10 cellular contexts compared by ENCODE assay signal in genomic region chr2:128442053-128442751, GRCh38.
DNase-seq lines count a peak whose midpoint lies in the region; ATAC-seq, FAIRE-seq and TF ChIP-seq lines count a peak whose summit lies in the region.
"Had no signal": no experiment of that assay in that cellular context is flagged by ENCODE, and none has a peak within 500 bp of the region (broad histone marks: within the 10 kb centered on the region; RNA-seq: fewer than 3 reads in every experiment).

No MANE protein-coding gene starts in this region.

- no peak for TF ChIP-seq POLR2A in K562 (conservative IDR thresholded peaks at IDR 0.05)
- no peak for TF ChIP-seq POLR2A in lower leg skin (IDR thresholded peaks at IDR 0.05)

- peak overlapping the region; percentile 65 for H2AFZ ChIP-seq in K562 (ENCODE audit: low read depth, low read length)

- H3K27me3 ChIP-seq in K562 (ENCODE audit: control insufficient read depth in 2 of 2, insufficient read depth in 2 of 2, low read length in 2 of 2) = peaks cover 0 to 18% of the 10 kb centered on the region in 2 experiments; a peak in 2 of 5 replicates

- no peak overlapping the region for H3K4me3 ChIP-seq in K562
- H3K4me3 ChIP-seq in lower leg skin (ENCODE audit: low read depth, poor library complexity, severe bottlenecking) = no peak overlapping the region

- H3K79me2 ChIP-seq in K562 (ENCODE audit: control insufficient read depth, insufficient read depth, low read length) = no peaks in the 10 kb centered on the region

- POLR2A ChIA-PET in K562 (lab: Yijun Ruan, JAX) = no interaction called here

- no peak for FAIRE-seq in K562 (lab: Jason Lieb, UNC)
- FAIRE-seq: bronchial epithelial cell had no signal

- peak overlapping the region; percentile 68; the same call in 2 of the 3 replicates for H3K27ac ChIP-seq in K562 (ENCODE audit: extremely low read depth, low read depth, low read length)

- ATAC-seq in Right ventricle myocardium superior (ENCODE audit: poor library complexity) = no peak
- ATAC-seq in Right ventricle myocardium inferior = no peak
- ATAC-seq in K562 = 0 out of 3 replicates have a peak, but pooled peaks have one; percentile 13
- ATAC-seq in GM21786 (IDR thresholded peaks at IDR 0.05; ENCODE audit: unreplicated experiment) = no peak

- CTCF ChIA-PET in K562 (lab: Yijun Ruan, JAX; ENCODE audit: low intra/inter-chr PET ratio) = no interaction called here

- peak; percentile 71 for DNase-seq in Right ventricle myocardium superior
- no peak for DNase-seq in Right ventricle myocardium inferior (ENCODE audit: missing footprints)
- DNase-seq in K562 (ENCODE audit: extremely low read depth in 1 of 4, low spot score in 3 of 4) = peak in 1 of 4 experiments; percentile 19
- DNase-seq in lower leg skin (ENCODE audit: low spot score in 2 of 2) = peak; percentile 29 to 86
- DNase-seq in nucleus accumbens (lab: John Stamatoyannopoulos, UW) = no peak
- DNase-seq in stimulated activated CD4-positive, alpha-beta T cell treated with anti-CD3 and anti-CD28 coated beads, Interleukin-4, amount 100 ng/mL, for 24 hours = no peak
- no peak for DNase-seq in stimulated activated CD4-positive, alpha-beta T cell treated with anti-CD3 and anti-CD28 coated beads, Interleukin-1b, Interleukin-23, amount 100 ng/mL, for 48 hours
- DNase-seq: MM.1S had no signal

- intact Hi-C loops in Right ventricle myocardium superior (cut with DNase I) (no loop called here), Right ventricle myocardium inferior (cut with DNase I) (loop anchor here (5.0 kb wide), 2 partner anchors 95 to 115 kb away; no protein-coding TSS in a partner anchor), K562 (cut with micrococcal nuclease) (no loop called here), lower leg skin (cut with DNase I; ENCODE audit: low total_unique reads) (no loop called here)

- H3K9me3 ChIP-seq in K562 (replicated peaks; ENCODE audit: control insufficient read depth, insufficient read depth, low read depth, low read length) = no peaks in the 10 kb centered on the region

- peaks cover 27 to 39% of the 10 kb centered on the region in 2 experiments for H3K4me1 ChIP-seq in K562 (replicated peaks in 1 of 2; ENCODE audit: control insufficient read depth in 2 of 2, insufficient read depth in 2 of 2, low read length in 2 of 2)

- in situ Hi-C loops in K562 (cut with MboI) = no loop called here

- H3K4me2 ChIP-seq in K562 (ENCODE audit: insufficient read depth, low read length) = peak overlapping the region; percentile 7; the same call in 1 of the 2 replicates

- no peak for TF ChIP-seq RAD21 in K562 (CRISPR knock-in tag; conservative IDR thresholded peaks at IDR 0.05 in 1 of 2, IDR thresholded peaks at IDR 0.05 in 1 of 2)

- no TSS peak for BruUV-seq in K562 (replicated peaks; lab: Mats Ljungman, UMichigan)

- no peak for TF ChIP-seq EP300 in K562 (IDR thresholded peaks at IDR 0.05; ENCODE audit: low read length)

- WGBS in K562 (ENCODE audit: insufficient coverage, low coverage, missing lambda C conversion rate) = 25% methylated on average over 8 of the region's 8 CpGs
- 62 to 71% methylated on average over 8 of the region's 8 CpGs for WGBS in lower leg skin, 2 donors

- peaks cover 4% of the 10 kb centered on the region for H3K9me1 ChIP-seq in K562 (ENCODE audit: control insufficient read depth, insufficient read depth, low read length)

- H3K36me3 ChIP-seq in K562 (ENCODE audit: control insufficient read depth, insufficient read depth, low read length) = no peaks in the 10 kb centered on the region

- TF ChIP-seq CTCF in K562 (IDR thresholded peaks at IDR 0.05 in 2 of 3, conservative IDR thresholded peaks at IDR 0.05 in 1 of 3; ENCODE audit: insufficient read depth in 2 of 3, low read depth in 1 of 3, low read length in 3 of 3) = no peak
- TF ChIP-seq CTCF in lower leg skin (IDR thresholded peaks at IDR 0.05) = no peak

- peak overlapping the region in 1 of 2 experiments; percentile 42; a peak in 1 of 4 replicates for H3K9ac ChIP-seq in K562 (ENCODE audit: insufficient read depth in 1 of 2, low read depth in 2 of 2, low read length in 2 of 2)

- H4K20me1 ChIP-seq in K562 (replicated peaks; ENCODE audit: control insufficient read depth, insufficient read depth, low read length) = no peaks in the 10 kb centered on the region

TF ChIP-seq in K562, 482 proteins besides CTCF, POLR2A, EP300 and RAD21 (continues in another document):
- peak in 1 of 2 experiments; percentile 62; a peak in 1 of 4 replicates for TF ChIP-seq ZNF639 (CRISPR knock-in tag; conservative IDR thresholded peaks at IDR 0.05 in 1 of 2, IDR thresholded peaks at IDR 0.05 in 1 of 2)
- TF ChIP-seq NR4A1 (CRISPR knock-in tag; IDR thresholded peaks at IDR 0.05) = no peak
- TF ChIP-seq NR4A1 (tag; IDR thresholded peaks at IDR 0.05) = peak; percentile 68; the same call in 1 of the 2 replicates
- no peak for TF ChIP-seq GTF2F1 (IDR thresholded peaks at IDR 0.05; ENCODE audit: low read depth, low read length)
- TF ChIP-seq BRF2 (IDR thresholded peaks at IDR 0.05; ENCODE audit: borderline replicate concordance, insufficient read depth, insufficient read length) = no peak
- TF ChIP-seq HLTF (IDR thresholded peaks at IDR 0.05) = no peak
- TF ChIP-seq ZBTB17 (CRISPR knock-in tag; IDR thresholded peaks at IDR 0.05) = peak; percentile 77
- 0 out of 2 replicates have a peak, but pooled peaks have one; percentile 68 for TF ChIP-seq ZBTB9 (CRISPR knock-in tag; IDR thresholded peaks at IDR 0.05)
- no peak for TF ChIP-seq RBBP5 (IDR thresholded peaks at IDR 0.05; ENCODE audit: borderline replicate concordance, insufficient read depth, low read length, poor library complexity, severe bottlenecking)
- TF ChIP-seq CXXC5 (CRISPR knock-in tag; IDR thresholded peaks at IDR 0.05) = 0 out of 2 replicates have a peak, but pooled peaks have one; percentile 6
- TF ChIP-seq CTBP1 (IDR thresholded peaks at IDR 0.05; ENCODE audit: borderline replicate concordance) = no peak
- TF ChIP-seq, protein P1, sequence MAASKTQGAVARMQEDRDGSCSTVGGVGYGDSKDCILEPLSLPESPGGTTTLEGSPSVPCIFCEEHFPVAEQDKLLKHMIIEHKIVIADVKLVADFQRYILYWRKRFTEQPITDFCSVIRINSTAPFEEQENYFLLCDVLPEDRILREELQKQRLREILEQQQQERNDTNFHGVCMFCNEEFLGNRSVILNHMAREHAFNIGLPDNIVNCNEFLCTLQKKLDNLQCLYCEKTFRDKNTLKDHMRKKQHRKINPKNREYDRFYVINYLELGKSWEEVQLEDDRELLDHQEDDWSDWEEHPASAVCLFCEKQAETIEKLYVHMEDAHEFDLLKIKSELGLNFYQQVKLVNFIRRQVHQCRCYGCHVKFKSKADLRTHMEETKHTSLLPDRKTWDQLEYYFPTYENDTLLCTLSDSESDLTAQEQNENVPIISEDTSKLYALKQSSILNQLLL (CRISPR knock-in tag; IDR thresholded peaks at IDR 0.05; ENCODE audit: borderline replicate concordance) = no peak
- no peak for TF ChIP-seq POLR2H (tag; IDR thresholded peaks at IDR 0.05; ENCODE audit: low read depth)
- peak in 1 of 2 experiments; percentile 47; a peak in 1 of 4 replicates for TF ChIP-seq FOXA3 (CRISPR knock-in tag; conservative IDR thresholded peaks at IDR 0.05 in 1 of 2, IDR thresholded peaks at IDR 0.05 in 1 of 2)
- TF ChIP-seq ZNF449 (CRISPR knock-in tag; IDR thresholded peaks at IDR 0.05) = 0 out of 2 replicates have a peak, but pooled peaks have one; percentile 49
- TF ChIP-seq NFXL1 (CRISPR knock-in tag; IDR thresholded peaks at IDR 0.05) = 0 out of 2 replicates have a peak, but pooled peaks have one; percentile 14
- no peak for TF ChIP-seq CHD1 (IDR thresholded peaks at IDR 0.05; ENCODE audit: low read length)
- TF ChIP-seq ILK (tag; IDR thresholded peaks at IDR 0.05; ENCODE audit: borderline replicate concordance, low read depth) = no peak

Comparison
In these comparisons a context has a peak if more than half of its experiments do, and no peak if none do; other contexts are left out.
1. DNase-seq: peak in Right ventricle myocardium superior (single experiment) and lower leg skin (2 of 2); none in Right ventricle myocardium inferior (single experiment), nucleus accumbens (0 of 56), stimulated activated CD4-positive, alpha-beta T cell treated with anti-CD3 and anti-CD28 coated beads, Interleukin-4, amount 100 ng/mL, for 24 hours (single experiment) and stimulated activated CD4-positive, alpha-beta T cell treated with anti-CD3 and anti-CD28 coated beads, Interleukin-1b, Interleukin-23, amount 100 ng/mL, for 48 hours (single experiment).